ENCODE assay signal across 20 cellular contexts in genomic region chr1:113451710-113452109, GRCh38.
DNase-seq lines count a peak whose midpoint lies in the region; ATAC-seq and FAIRE-seq lines count a peak whose summit lies in the region.
"Had no signal": no experiment of that assay in that cellular context is flagged by ENCODE, and none has a peak within 500 bp of the region (broad histone marks: within the 10 kb centered on the region; RNA-seq: fewer than 3 reads in every experiment).

No MANE protein-coding gene starts in this region.

- no peak overlapping the region for H3K27ac ChIP-seq in small intestine (ENCODE audit: low read depth in 1 of 2, low read length in 1 of 2)
- H3K27ac ChIP-seq: C4-2B, GM23248 had no signal

- H3K4me3 ChIP-seq in endocrine pancreas (ENCODE audit: control insufficient read depth, insufficient read depth, low read length) (peak overlapping the region; percentile 14), small intestine (ENCODE audit: low read depth in 1 of 2, low read length in 2 of 2) (no peak overlapping the region)
- H3K4me3 ChIP-seq: GM12878, GM23248 had no signal

- H3K27me3 ChIP-seq in endocrine pancreas (ENCODE audit: control insufficient read depth, insufficient read depth, low read length) (no peaks in the 10 kb centered on the region), small intestine (ENCODE audit: control insufficient read depth in 2 of 2, insufficient read depth in 2 of 2, low read length in 2 of 2) (no peaks in the 10 kb centered on the region)

- ATAC-seq in HG03095 (IDR thresholded peaks at IDR 0.05; ENCODE audit: unreplicated experiment) (no peak), HG02938 (IDR thresholded peaks at IDR 0.05; ENCODE audit: unreplicated experiment) (no peak)
- ATAC-seq: GM12878, SK-N-SH treated with all-trans-retinoic acid at 6 μM for 48 hours had no signal

- DNase-seq in NCI-H2196 (lab: John Stamatoyannopoulos, UW; ENCODE audit: unreplicated experiment) (peak; percentile 16), NCI-H2196 treated with DMSO at 0.1 percent for 48 hours (lab: John Stamatoyannopoulos, UW; ENCODE audit: unreplicated experiment) (no peak), NCI-H1105 (lab: John Stamatoyannopoulos, UW) (peak; percentile 47), small intestine (peak; percentile 47)
- DNase-seq: GDM1; GM23248; HCEC 1CT; NCI-H1436; NCI-H2029; NCI-H345; NK-92 treated with Interleukin-12 subunit alpha and Interleukin-12 subunit beta, amount 100 ng/mL, for 24 hours; SHP77 treated with DMSO at 0.1 percent for 48 hours had no signal

- 0 to 15% (median 0%) methylated on average over 1 of the region's 1 CpG for WGBS in small intestine, 3 donors

- H3K9me3 ChIP-seq in endocrine pancreas (ENCODE audit: control insufficient read depth, low read length) (no peaks in the 10 kb centered on the region), small intestine (ENCODE audit: control insufficient read depth, low read depth) (no peaks in the 10 kb centered on the region)

- H3K4me1 ChIP-seq in endocrine pancreas (ENCODE audit: control insufficient read depth, insufficient read depth, low read length) = peaks cover 13% of the 10 kb centered on the region
- H3K4me1 ChIP-seq in small intestine (ENCODE audit: control insufficient read depth in 2 of 2, insufficient read depth in 1 of 2, low read depth in 1 of 2, low read length in 1 of 2) = no peaks in the 10 kb centered on the region

- H3K36me3 ChIP-seq in endocrine pancreas (ENCODE audit: control insufficient read depth, insufficient read depth, low read length) (no peaks in the 10 kb centered on the region), small intestine (ENCODE audit: control insufficient read depth in 2 of 2, insufficient read depth in 2 of 2, low read length in 2 of 2) (no peaks in the 10 kb centered on the region)

- FAIRE-seq in small intestine (lab: Jason Lieb, UNC) = no peak
- FAIRE-seq: GM12878, GM18507, HTR-8/SVneo had no signal

- H3K9ac ChIP-seq in endocrine pancreas (ENCODE audit: control insufficient read depth, insufficient read depth, low read length) = no peak overlapping the region
- H3K9ac ChIP-seq: GM23248 had no signal
